8 cellular contexts compared by ENCODE assay signal in genomic region chr3:125054436-125055164, GRCh38. TPM values are rescaled to one million over a fixed set of nuclear protein-coding genes. Genes with fewer than 3 reads are reported as not detected.
DNase-seq lines count a peak whose midpoint lies in the region; ATAC-seq, FAIRE-seq and TF ChIP-seq lines count a peak whose summit lies in the region.

No MANE protein-coding gene starts in this region.

- CTCF ChIA-PET in H1 (lab: Charles Lee; ENCODE audit: partially characterized antibody) = interaction anchor here (0.8 to 1.9 kb wide), 4 partner anchors 42 to 110 kb away, joined by 3 to 5 read pairs (median 4); no protein-coding TSS in a partner anchor

- H3K27me3 ChIP-seq in H1 (replicated peaks in 1 of 4; ENCODE audit: control insufficient read depth in 3 of 4, extremely low read depth in 1 of 4, insufficient read depth in 3 of 4, low read length in 3 of 4) (peaks cover 7 to 30% (median 19%) of the 10 kb centered on the region in 4 experiments), mononuclear cell (ENCODE audit: insufficient read depth, low read length) (peaks cover 3% of the 10 kb centered on the region), uterus (no peaks in the 10 kb centered on the region)

- H3K79me2 ChIP-seq in H1 (ENCODE audit: control insufficient read depth in 1 of 2, insufficient read depth in 2 of 2, low read length in 2 of 2) = no peaks in the 10 kb centered on the region

- no peak for TF ChIP-seq POLR2A in H1 (IDR thresholded peaks at IDR 0.05; ENCODE audit: control extremely low read depth in 1 of 2, low read depth in 2 of 2, low read length in 2 of 2)
- TF ChIP-seq POLR2A in uterus (IDR thresholded peaks at IDR 0.05) = peak; percentile 37

- in situ Hi-C loops in SK-MEL-5 (cut with HindIII; ENCODE audit: low pct_unique_long_range_greater_than_20kb, low sequenced_read_pairs) = no loop called here

- TF ChIP-seq RAD21 in H1 (IDR thresholded peaks at IDR 0.05 in 1 of 2, conservative IDR thresholded peaks at IDR 0.05 in 1 of 2; ENCODE audit: low read depth in 2 of 2, low read length in 2 of 2) = no peak

- no peak overlapping the region for H2BK5ac ChIP-seq in H1 (ENCODE audit: low read depth, low read length)

- H4K8ac ChIP-seq in H1 (ENCODE audit: extremely low read depth, insufficient read depth, low read length) = no peak overlapping the region

- H3K9ac ChIP-seq in H1 (replicated peaks in 1 of 4; ENCODE audit: extremely low read depth in 1 of 4, low read depth in 3 of 4, low read length in 3 of 4) = no peak overlapping the region

- H3K18ac ChIP-seq in H1 (ENCODE audit: extremely low read depth, low read length) = no peak overlapping the region

- H3K23ac ChIP-seq in H1 (ENCODE audit: insufficient read length) = no peak overlapping the region

- H3K9me3 ChIP-seq in H1 (ENCODE audit: insufficient read depth in 2 of 2, low read depth in 1 of 2, low read length in 1 of 2) = no peaks in the 10 kb centered on the region
- no peaks in the 10 kb centered on the region for H3K9me3 ChIP-seq in mononuclear cell (ENCODE audit: low read depth, low read length)
- H3K9me3 ChIP-seq in uterus = no peaks in the 10 kb centered on the region

- no peak overlapping the region for H4K5ac ChIP-seq in H1 (ENCODE audit: insufficient read length, low read depth, low read length)

- ATAC-seq in HG02571 (IDR thresholded peaks at IDR 0.05; ENCODE audit: unreplicated experiment) (peak; percentile 30), GM18858 (IDR thresholded peaks at IDR 0.05; ENCODE audit: unreplicated experiment) (no peak)

- H2BK120ac ChIP-seq in H1 (replicated peaks; ENCODE audit: low read depth, low read length) = no peak overlapping the region

- no peaks in the 10 kb centered on the region for H4K20me1 ChIP-seq in H1 (replicated peaks in 1 of 2; ENCODE audit: control insufficient read depth in 1 of 2, insufficient read depth in 2 of 2, low read length in 2 of 2)

- H2AFZ ChIP-seq in H1 (ENCODE audit: low read length) = no peak overlapping the region

- no peak for TF ChIP-seq EP300 in H1 (IDR thresholded peaks at IDR 0.05; ENCODE audit: borderline replicate concordance in 1 of 2, low read depth in 2 of 2, low read length in 2 of 2)

- intact Hi-C loops in uterus (cut with DNase I; ENCODE audit: low total_unique reads) = no loop called here

- no peak overlapping the region for H3K56ac ChIP-seq in H1 (replicated peaks; ENCODE audit: insufficient read length, low read depth, low read length)

- POLR2A ChIA-PET in H1 (lab: Charles Lee; ENCODE audit: partially characterized antibody) = interaction anchor here (1.1 kb wide), 1 partner anchor 9 kb away, joined by 3 read pairs; no protein-coding TSS in a partner anchor

- H3K4me3 ChIP-seq in H1 (ENCODE audit: extremely low read depth in 1 of 4, insufficient read depth in 2 of 4, low read depth in 3 of 4, low read length in 4 of 4) (peak overlapping the region; percentile 56 to 77 (median 58)), mononuclear cell (ENCODE audit: low read length) (peak overlapping the region; percentile 71), uterus (peak overlapping the region; percentile 70 to 84)

- FAIRE-seq in H1 (lab: Jason Lieb, UNC) = no peak

- H3K27ac ChIP-seq in H1 (ENCODE audit: low read depth, low read length) (no peak overlapping the region), uterus (peak overlapping the region; percentile 96 to 99)

- no peak overlapping the region for H3K4ac ChIP-seq in H1 (replicated peaks; ENCODE audit: insufficient read length, low read depth, low read length)

- H2BK20ac ChIP-seq in H1 (ENCODE audit: low read length) = 0 out of 2 replicates have a peak overlapping the region, but pooled peaks have one; percentile 63

- H2AK5ac ChIP-seq in H1 (ENCODE audit: low read depth, low read length) = no peak overlapping the region

- WGBS in H1 (ENCODE audit: extremely low coverage in 1 of 2, insufficient coverage in 1 of 2, insufficient read length in 1 of 2, insufficient replicate concordance in 2 of 2, low coverage in 1 of 2, low lambda C conversion rate in 2 of 2, missing lambda C conversion rate in 1 of 2), 2 experiments = 21% methylated on average over 13 of the region's 13 CpGs; no CpG with 5 or more reads in 1 of the 2 experiments

- H3K14ac ChIP-seq in H1 (ENCODE audit: insufficient read length) = no peak overlapping the region

- no peak overlapping the region for H4K91ac ChIP-seq in H1 (replicated peaks; ENCODE audit: insufficient read length, low read length)

- TF ChIP-seq CTCF in H1 (IDR thresholded peaks at IDR 0.05; ENCODE audit: control extremely low read depth in 1 of 3, insufficient read depth in 1 of 3, low read depth in 1 of 3, low read length in 3 of 3) (no peak), uterus (IDR thresholded peaks at IDR 0.05) (peak in 3 of 4 experiments; percentile 18 to 39 (median 24))

- no peaks in the 10 kb centered on the region for H3K36me3 ChIP-seq in H1 (ENCODE audit: control insufficient read depth in 2 of 4, insufficient read depth in 4 of 4, low read length in 3 of 4)
- H3K36me3 ChIP-seq in uterus = no peaks in the 10 kb centered on the region

- H3K4me2 ChIP-seq in H1 (ENCODE audit: insufficient read depth in 1 of 2, low read depth in 2 of 2, low read length in 2 of 2) = peak overlapping the region; percentile 65 to 86

- H3K23me2 ChIP-seq in H1 (ENCODE audit: low read depth, low read length) = peaks cover 9% of the 10 kb centered on the region; the same call in 1 of the 2 replicates

- no peak overlapping the region for H2BK12ac ChIP-seq in H1 (ENCODE audit: low read depth, low read length)

- peak; percentile 54 for DNase-seq in SIG-M5 treated with dmso at 0.1 percent for 504 hours (lab: John Stamatoyannopoulos, UW; ENCODE audit: unreplicated experiment)
- no peak for DNase-seq in SIG-M5 (lab: John Stamatoyannopoulos, UW)
- DNase-seq in SK-MEL-5 (ENCODE audit: low read depth, low spot score) = peak; percentile 56
- DNase-seq in H1 (ENCODE audit: low read depth in 1 of 2, low spot score in 2 of 2) = no peak
- peak in 1 of 2 donors; percentile 50 for DNase-seq in uterus

- peaks cover 17 to 41% (median 30%) of the 10 kb centered on the region in 4 experiments for H3K4me1 ChIP-seq in H1 (replicated peaks in 1 of 4; ENCODE audit: control insufficient read depth in 3 of 4, insufficient read depth in 4 of 4, low read length in 3 of 4)
- H3K4me1 ChIP-seq in mononuclear cell (ENCODE audit: insufficient read depth, low read length) = peaks cover 53% of the 10 kb centered on the region
- peaks cover 4 to 17% of the 10 kb centered on the region in 2 donors for H3K4me1 ChIP-seq in uterus

- H2BK15ac ChIP-seq in H1 (ENCODE audit: low read length) = no peak overlapping the region

- no peaks in the 10 kb centered on the region for H3K79me1 ChIP-seq in H1 (ENCODE audit: low read depth, low read length)

TF ChIP-seq in H1, 55 proteins besides CTCF, POLR2A, EP300 and RAD21:
- TF ChIP-seq EZH2 (IDR thresholded peaks at IDR 0.05; ENCODE audit: low read depth, low read length, severe bottlenecking) = no peak
- no peak for TF ChIP-seq SIX5 (IDR thresholded peaks at IDR 0.05; ENCODE audit: low read depth, low read length)
- TF ChIP-seq SUZ12 (IDR thresholded peaks at IDR 0.05; ENCODE audit: low read length) = peak; percentile 21; the same call in 1 of the 2 replicates
- TF ChIP-seq SAP30 (IDR thresholded peaks at IDR 0.05; ENCODE audit: insufficient read depth, insufficient replicate concordance, low read length) = peak; percentile 51
- no peak for TF ChIP-seq TEAD4 (IDR thresholded peaks at IDR 0.05; ENCODE audit: low read depth, low read length)
- no peak for TF ChIP-seq TAF7 (optimal IDR thresholded peaks at IDR 0.05; ENCODE audit: borderline replicate concordance, low read depth, low read length)
- no peak for TF ChIP-seq JUN (IDR thresholded peaks at IDR 0.05; ENCODE audit: low read depth, low read length)
- TF ChIP-seq EGR1 (IDR thresholded peaks at IDR 0.05; ENCODE audit: borderline replicate concordance, low read depth, low read length) = no peak
- TF ChIP-seq CREB1 (IDR thresholded peaks at IDR 0.05) = no peak

RNA-seq across cellular contexts. Expression of gene HEG1, which starts 1.2 kb away (rescaled TPM):
- total RNA-seq in SK-MEL-5 (2014; rRNA removed; shearing (Covaris generic)) = 6.3 and 7.7 TPM in 2 replicates
- polyA plus RNA-seq in SK-MEL-5 (2015; cell fraction: cytosol; rRNA removed) = 20.6 and 23.2 TPM in 2 replicates
- polyA plus RNA-seq in SK-MEL-5 (2015; cell fraction: nucleus; rRNA removed) = 4.9 and 5.5 TPM in 2 replicates
- total RNA-seq in H1 (2021; fragmentation: NEBNext Ultra II Directional; extraction: Animal tissue kit (Norgen Biotek cat#: 25700)) = 9.7 and 13.1 TPM in 2 replicates
- polyA plus RNA-seq in H1 (2011; rRNA removed) = 5.0 and 5.3 TPM in 2 replicates
- polyA plus RNA-seq in H1 (2011; cell fraction: cytosol; rRNA removed) = 3.2 TPM
- polyA plus RNA-seq in H1 (2011; cell fraction: nucleus; rRNA removed) = 5.4 TPM
- 4.5 to 6.0 TPM (median 5.0 TPM) in 4 replicates for polyA plus RNA-seq in H1 (2012, experiment 1 of 2)
- polyA plus RNA-seq in H1 (2012, experiment 2 of 2) = 0.62 TPM
- 5.1 TPM for polyA plus RNA-seq in H1 (2013, experiment 1 of 2)
- polyA plus RNA-seq in H1 (2013, experiment 2 of 2) = 5.3 TPM
- 9.4 and 11.0 TPM in 2 replicates for polyA minus RNA-seq in H1 (2011; rRNA and poly(A)+ RNA removed)
- polyA minus RNA-seq in H1 (2011; cell fraction: cytosol; rRNA and poly(A)+ RNA removed) = 8.3 TPM
- polyA minus RNA-seq in H1 (2011; cell fraction: nucleus; rRNA and poly(A)+ RNA removed) = 8.0 TPM
- total RNA-seq in mononuclear cell = 11.0 TPM
- total RNA-seq in uterus = 10 to 100 TPM; 64.8 to 97.0 (median 71.7) TPM

Comparison
In these comparisons a context has a peak if more than half of its experiments do, and no peak if none do; other contexts are left out.
1. DNase-seq: peak in SIG-M5 treated with dmso at 0.1 percent for 504 hours (single experiment) and SK-MEL-5 (single experiment); none in SIG-M5 (single experiment) and H1 (0 of 2).
2. CTCF ChIP-seq: peak in uterus (3 of 4); none in H1 (0 of 3).
3. POLR2A ChIP-seq: peak in uterus (2 of 2); none in H1 (0 of 2).
4. Peak in every context shown above with its lines, with median percentiles within 50 percentile points of each other: H3K4me3 ChIP-seq.